In genomic region chr16:54511181-54511731, GRCh38 we compare ENCODE assay signal across 1 cellular context.
TF ChIP-seq lines count a peak whose summit lies in the region.

No MANE protein-coding gene starts in this region.

TF ChIP-seq in GM23338, 12 proteins besides CTCF, POLR2A, EP300 and RAD21:
- TF ChIP-seq ZNF462 (CRISPR knock-in tag; IDR thresholded peaks at IDR 0.05) (no peak), STAT1 (IDR thresholded peaks at IDR 0.05; ENCODE audit: unreplicated experiment) (no peak), NANOG (IDR thresholded peaks at IDR 0.05; ENCODE audit: borderline replicate concordance) (no peak), POLR2AphosphoS5 (IDR thresholded peaks at IDR 0.05; ENCODE audit: low read depth) (no peak), ZNF114 (CRISPR knock-in tag; IDR thresholded peaks at IDR 0.05) (no peak), JUNB (IDR thresholded peaks at IDR 0.05; ENCODE audit: unreplicated experiment) (no peak), EZH2phosphoT487 (IDR thresholded peaks at IDR 0.05; ENCODE audit: unreplicated experiment) (no peak), ETS1 (IDR thresholded peaks at IDR 0.05) (no peak), CREB1 (CRISPR knock-in tag; IDR thresholded peaks at IDR 0.05; ENCODE audit: low read depth) (no peak)
TF ChIP-seq in GM23338: peak in this region for 0.
